In the genomic region with DNA sequence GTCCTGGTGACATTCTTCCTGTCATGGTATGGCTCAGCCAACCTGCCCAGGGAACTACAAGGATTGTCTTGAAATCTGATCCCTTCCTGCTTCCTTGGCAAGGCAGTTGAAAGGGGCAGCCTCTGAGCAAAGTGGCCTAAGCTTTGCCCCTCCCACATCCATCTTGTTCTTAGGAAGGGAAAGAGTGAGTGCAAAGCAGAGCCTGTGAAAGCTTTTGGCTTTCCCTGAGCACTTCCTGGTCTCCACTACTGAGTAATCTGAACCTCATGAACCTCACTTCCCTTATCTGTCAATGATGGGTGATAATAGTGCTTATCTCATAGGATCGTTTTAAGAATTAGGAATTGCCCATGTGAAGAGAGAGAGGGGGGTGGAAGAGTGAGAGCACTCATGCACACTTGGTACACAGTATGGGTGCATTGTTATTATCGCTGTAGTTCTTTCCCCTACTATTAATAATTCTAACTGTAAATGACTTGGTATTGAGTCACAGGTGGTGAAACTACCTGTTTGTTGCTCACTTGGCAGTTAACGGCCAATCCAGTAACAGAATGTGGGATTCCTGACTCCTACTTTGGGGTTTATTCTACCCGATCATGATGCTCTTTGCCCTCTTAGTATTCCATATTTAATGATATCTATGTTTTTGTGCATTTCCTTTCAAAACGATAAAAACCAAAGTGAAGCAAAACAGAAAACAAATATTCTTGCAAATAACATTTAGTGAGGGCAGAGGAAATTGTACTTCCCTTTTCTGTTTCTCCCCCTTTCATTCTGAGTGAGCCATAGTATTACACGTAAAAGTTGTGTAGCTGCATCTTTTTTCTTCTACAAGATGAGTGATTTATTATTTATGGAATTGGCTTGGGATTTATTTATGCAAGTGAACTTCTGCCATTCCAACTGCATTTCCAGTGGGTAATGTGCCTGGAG, we compare ENCODE assay signal across 8 cellular contexts.
A peak's percentile ranks its signal among the peaks of the same experiment; 100 is the strongest.
DNase-seq lines count a peak whose midpoint lies in the region; ATAC-seq lines count a peak whose summit lies in the region.

No MANE protein-coding gene starts in this region.

- H3K79me2 ChIP-seq in GM23248 (ENCODE audit: insufficient read depth): no peaks in the 10 kb centered on the region

- no peak overlapping the region for H3K4me2 ChIP-seq in GM23248 (ENCODE audit: unreplicated experiment)

- in situ Hi-C loops in GM23248 (cut with MboI): no loop called here

- H3K36me3 Mint-ChIP-seq in activated naive CD8-positive, alpha-beta T cell: peaks cover 5% of the 10 kb centered on the region
- H3K36me3 Mint-ChIP-seq in effector memory CD8-positive, alpha-beta T cell (ENCODE audit: insufficient read depth): peaks cover 3% of the 10 kb centered on the region

- 63 to 73% methylated on average over 6 of the region's 6 CpGs for WGBS in GM23248 (ENCODE audit: low coverage in 1 of 2, low lambda C conversion rate in 2 of 2, missing lambda C conversion rate in 2 of 2), 2 experiments

- DNase-seq in GF-D8 (lab: John Stamatoyannopoulos, UW) (peak; percentile 3), GM23248 (no peak), mucosa of gallbladder (ENCODE audit: low spot score) (no peak), anterior cingulate cortex (lab: John Stamatoyannopoulos, UW) (no peak)
- DNase-seq in effector memory CD8-positive, alpha-beta T cell: no peak

- H3K27me3 ChIP-seq in GM23248 (replicated peaks; ENCODE audit: insufficient read depth): no peaks in the 10 kb centered on the region

- H3K36me3 ChIP-seq in GM23248 (ENCODE audit: low read depth): no peaks in the 10 kb centered on the region

- ATAC-seq in GM21367 (IDR thresholded peaks at IDR 0.05; ENCODE audit: unreplicated experiment): peak; percentile 71
- peak; percentile 68 for ATAC-seq in HG03469 (IDR thresholded peaks at IDR 0.05; ENCODE audit: unreplicated experiment)
- no peak for ATAC-seq in effector memory CD8-positive, alpha-beta T cell (replicated peaks)

- H3K9me3 ChIP-seq in GM23248 (ENCODE audit: low read depth): no peaks in the 10 kb centered on the region

- H3K27ac ChIP-seq in GM23248: no peak overlapping the region

- H3K4me3 ChIP-seq in GM23248: no peak overlapping the region

- no peaks in the 10 kb centered on the region for H4K20me1 ChIP-seq in GM23248 (ENCODE audit: insufficient read depth)

- H3K9ac ChIP-seq in GM23248: no peak overlapping the region

- no peaks in the 10 kb centered on the region for H3K27me3 Mint-ChIP-seq in activated naive CD8-positive, alpha-beta T cell
- no peaks in the 10 kb centered on the region for H3K27me3 Mint-ChIP-seq in effector memory CD8-positive, alpha-beta T cell

- H3K9me3 Mint-ChIP-seq in activated naive CD8-positive, alpha-beta T cell (ENCODE audit: low read depth): peaks cover 5% of the 10 kb centered on the region
- H3K9me3 Mint-ChIP-seq in effector memory CD8-positive, alpha-beta T cell: peaks cover 0 to 6% of the 10 kb centered on the region in 2 donors

- no peaks in the 10 kb centered on the region for H3F3A ChIP-seq in GM23248 (ENCODE audit: insufficient read depth)

- peak overlapping the region; percentile 18 for H3K4me3 Mint-ChIP-seq in activated naive CD8-positive, alpha-beta T cell
- no peak overlapping the region for H3K4me3 Mint-ChIP-seq in effector memory CD8-positive, alpha-beta T cell

- peaks cover 27% of the 10 kb centered on the region for H3K4me1 Mint-ChIP-seq in activated naive CD8-positive, alpha-beta T cell (ENCODE audit: low read depth)
- no peaks in the 10 kb centered on the region for H3K4me1 Mint-ChIP-seq in effector memory CD8-positive, alpha-beta T cell (ENCODE audit: low read depth in 2 of 2)

- H3K9me2 ChIP-seq in GM23248 (ENCODE audit: insufficient read depth): no peaks in the 10 kb centered on the region

- no peak overlapping the region for H2AFZ ChIP-seq in GM23248

- H3K27ac Mint-ChIP-seq in activated naive CD8-positive, alpha-beta T cell: peak overlapping the region; percentile 68
- H3K27ac Mint-ChIP-seq in effector memory CD8-positive, alpha-beta T cell: no peak overlapping the region

- no peaks in the 10 kb centered on the region for H3K4me1 ChIP-seq in GM23248 (ENCODE audit: insufficient read depth)
